In genomic region chr6:30350519-30350918, GRCh38 we compare ENCODE assay signal across 20 cellular contexts.
"Had no signal": no experiment of that assay in that cellular context is flagged by ENCODE, and none has a peak within 500 bp of the region (broad histone marks: within the 10 kb centered on the region; RNA-seq: fewer than 3 reads in every experiment).

No MANE protein-coding gene starts in this region.

- H3K9me3 ChIP-seq: gastrocnemius medialis, left ventricle myocardium inferior, thyroid gland, upper lobe of right lung had no signal

- H3K9me3 Mint-ChIP-seq: central memory CD8-positive, alpha-beta T cell; naive thymus-derived CD4-positive, alpha-beta T cell had no signal

- ATAC-seq: gastrocnemius medialis; naive thymus-derived CD4-positive, alpha-beta T cell; sciatic nerve; upper lobe of right lung had no signal

- H3K4me3 Mint-ChIP-seq: central memory CD8-positive, alpha-beta T cell; naive thymus-derived CD4-positive, alpha-beta T cell had no signal

- H3K27me3 ChIP-seq: thyroid gland, upper lobe of right lung had no signal

- H3K27ac Mint-ChIP-seq: naive thymus-derived CD4-positive, alpha-beta T cell had no signal

- DNase-seq: activated CD4-positive, alpha-beta T cell treated with anti-CD3 and anti-CD28 coated beads for 1 hour; activated CD8-positive, alpha-beta memory T cell treated with anti-CD3 and anti-CD28 coated beads for 24 hours; activated gamma-delta T cell; activated naive CD4-positive, alpha-beta T cell treated with anti-CD3 and anti-CD28 coated beads, Interleukin-2, amount 50 U/mL, for 16 hours; aorta; effector memory CD4-positive, alpha-beta T cell; gastrocnemius medialis; hippocampal formation; kidney glomerular epithelial cell; left ventricle myocardium inferior; naive thymus-derived CD4-positive, alpha-beta T cell; stimulated activated CD4-positive, alpha-beta T cell treated with anti-CD3 and anti-CD28 coated beads, Interleukin-4, amount 100 ng/mL, for 1 hour; stimulated activated naive CD4-positive, alpha-beta T cell treated with Interleukin-2 at 50 U/mL for 16 hours; substantia nigra; T-helper 9 cell; thyroid gland; upper lobe of right lung had no signal

- H3K4me3 ChIP-seq: gastrocnemius medialis, left ventricle myocardium inferior, thyroid gland, upper lobe of right lung had no signal

- FAIRE-seq: colon had no signal

- H3K27ac ChIP-seq: gastrocnemius medialis, left ventricle myocardium inferior, thyroid gland, upper lobe of right lung had no signal
